21 cellular contexts compared by ENCODE assay signal in genomic region chr7:7208524-7208923, GRCh38.
"Had no signal": no experiment of that assay in that cellular context is flagged by ENCODE, and none has a peak within 500 bp of the region (broad histone marks: within the 10 kb centered on the region; RNA-seq: fewer than 3 reads in every experiment).

No MANE protein-coding gene starts in this region.

- H3K27me3 ChIP-seq: adrenal gland, esophagus muscularis mucosa, left lung, ovary, sigmoid colon, spleen had no signal

- H3K27ac Mint-ChIP-seq: activated naive CD4-positive, alpha-beta T cell treated with anti-CD3 and anti-CD28 coated beads, Interleukin-2, amount 50 U/mL, for 72 hours; activated T-cell treated with anti-CD3 and anti-CD28 coated beads, Interleukin-2, amount 50 U/mL, for 72 hours; stimulated activated memory B cell treated with anti-CD40 and anti-IgM and Interleukin-4, amounts not matched to agents 10 μg/mL and 1 μg/mL and 100 μg/mL, for 72 hours had no signal

- H3K27ac ChIP-seq: adrenal gland, esophagus muscularis mucosa, left lung, ovary, sigmoid colon, spleen, thoracic aorta had no signal

- H3K4me1 ChIP-seq: left lung, sigmoid colon had no signal

- ATAC-seq: activated CD4-positive, CD25-positive, alpha-beta regulatory T cell treated with anti-CD3 and anti-CD28 coated beads, Interleukin-2, amount 50 U/mL, for 24 hours; activated naive CD4-positive, alpha-beta T cell treated with anti-CD3 and anti-CD28 coated beads, Interleukin-2, amount 50 U/mL, for 72 hours; activated T-cell treated with anti-CD3 and anti-CD28 coated beads, Interleukin-2, amount 50 U/mL, for 72 hours; left lung; mucosa of descending colon; stimulated activated memory B cell treated with anti-CD40 and anti-IgM and Interleukin-4, amounts not matched to agents 10 μg/mL and 1 μg/mL and 100 μg/mL, for 72 hours had no signal

- H3K27me3 Mint-ChIP-seq: naive B cell; stimulated activated memory B cell treated with anti-CD40 and anti-IgM and Interleukin-4, amounts not matched to agents 10 μg/mL and 1 μg/mL and 100 μg/mL, for 72 hours had no signal

- H3K9me3 Mint-ChIP-seq: activated T-cell treated with anti-CD3 and anti-CD28 coated beads, Interleukin-2, amount 50 U/mL, for 72 hours had no signal

- H3K9me3 ChIP-seq: adrenal gland, left lung, mucosa of descending colon, ovary, sigmoid colon, thoracic aorta had no signal

- FAIRE-seq: astrocyte, bronchial epithelial cell, kidney had no signal

- H3K4me3 ChIP-seq: adrenal gland, esophagus muscularis mucosa, left lung, mucosa of descending colon, ovary, sigmoid colon, spleen, thoracic aorta had no signal

- H3K36me3 ChIP-seq: adrenal gland, esophagus muscularis mucosa, ovary, sigmoid colon, thoracic aorta had no signal

- H3K4me3 Mint-ChIP-seq: activated T-cell treated with anti-CD3 and anti-CD28 coated beads, Interleukin-2, amount 50 U/mL, for 72 hours; naive B cell; stimulated activated memory B cell treated with anti-CD40 and anti-IgM and Interleukin-4, amounts not matched to agents 10 μg/mL and 1 μg/mL and 100 μg/mL, for 72 hours had no signal

- DNase-seq: activated effector memory CD4-positive, alpha-beta T cell treated with anti-CD3 and anti-CD28 coated beads, Interleukin-2, amount 50 U/mL, for 16 hours; activated T-cell treated with anti-CD3 and anti-CD28 coated beads, Interleukin-2, amount 50 U/mL, for 72 hours; adrenal gland; cerebellar nuclear complex; cortex of kidney; kidney; left lung; mucosa of descending colon; naive B cell; ovary; sigmoid colon; spleen; stimulated activated CD4-positive, alpha-beta T cell treated with anti-CD3 and anti-CD28 coated beads, Interleukin-4, amount 100 ng/mL, for 4 hours; T1000 had no signal
